Comparison of ENCODE assay signal across 2 cellular contexts in the genomic region with DNA sequence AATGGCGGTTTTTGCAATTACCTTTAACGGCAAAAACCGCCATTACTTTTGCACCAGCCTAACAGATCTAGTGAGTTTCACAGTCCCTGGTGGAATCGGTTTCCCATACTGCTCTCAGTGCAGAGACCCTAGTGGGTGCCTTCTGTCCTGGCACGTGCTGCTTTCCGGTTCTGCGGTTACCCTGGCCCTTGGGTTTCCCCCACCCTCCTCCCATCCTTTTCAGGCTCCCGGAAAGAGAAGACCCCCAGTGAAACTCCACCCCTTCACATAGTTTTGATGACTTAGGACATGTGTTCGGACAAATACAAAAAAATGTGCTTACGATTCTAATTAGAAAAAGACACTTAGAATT.
TF ChIP-seq lines count a peak whose summit lies in the region.

No MANE protein-coding gene starts in this region.

TF ChIP-seq in SK-N-SH, 30 proteins besides CTCF, POLR2A, EP300 and RAD21 (continued from another document):
- TF ChIP-seq, protein P1, sequence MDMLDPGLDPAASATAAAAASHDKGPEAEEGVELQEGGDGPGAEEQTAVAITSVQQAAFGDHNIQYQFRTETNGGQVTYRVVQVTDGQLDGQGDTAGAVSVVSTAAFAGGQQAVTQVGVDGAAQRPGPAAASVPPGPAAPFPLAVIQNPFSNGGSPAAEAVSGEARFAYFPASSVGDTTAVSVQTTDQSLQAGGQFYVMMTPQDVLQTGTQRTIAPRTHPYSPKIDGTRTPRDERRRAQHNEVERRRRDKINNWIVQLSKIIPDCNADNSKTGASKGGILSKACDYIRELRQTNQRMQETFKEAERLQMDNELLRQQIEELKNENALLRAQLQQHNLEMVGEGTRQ (IDR thresholded peaks at IDR 0.05; ENCODE audit: borderline replicate concordance, low read depth, low read length) = no peak
- TF ChIP-seq RCOR1 (IDR thresholded peaks at IDR 0.05; ENCODE audit: low read length) = no peak
- TF ChIP-seq GATA2 (CRISPR knock-in tag; IDR thresholded peaks at IDR 0.05) = no peak
- TF ChIP-seq TEAD4 (IDR thresholded peaks at IDR 0.05; ENCODE audit: borderline replicate concordance, insufficient read depth) = no peak
- no peak for TF ChIP-seq MXI1 (IDR thresholded peaks at IDR 0.05; ENCODE audit: low read depth, low read length)
- TF ChIP-seq MEF2A (IDR thresholded peaks at IDR 0.05; ENCODE audit: borderline replicate concordance, low read depth) = no peak

TF ChIP-seq in SK-N-SH treated with all-trans-retinoic acid at 6 μM for 48 hours, 23 proteins besides CTCF, POLR2A, EP300 and RAD21 (continued from another document):
- TF ChIP-seq ZFP3 (CRISPR knock-in tag; IDR thresholded peaks at IDR 0.05) (no peak), ZNF8 (CRISPR knock-in tag; IDR thresholded peaks at IDR 0.05) (no peak), RARB (CRISPR knock-in tag; IDR thresholded peaks at IDR 0.05) (no peak), ESRRG (CRISPR knock-in tag; IDR thresholded peaks at IDR 0.05) (no peak), TOX (CRISPR knock-in tag; IDR thresholded peaks at IDR 0.05; ENCODE audit: borderline replicate concordance) (no peak), TCF4 (CRISPR knock-in tag; IDR thresholded peaks at IDR 0.05; ENCODE audit: borderline replicate concordance) (no peak), ZNF565 (CRISPR knock-in tag; conservative IDR thresholded peaks at IDR 0.05; ENCODE audit: low read depth) (no peak), ZFP30 (CRISPR knock-in tag; IDR thresholded peaks at IDR 0.05) (no peak), CSDC2 (CRISPR knock-in tag; IDR thresholded peaks at IDR 0.05) (no peak), OSR1 (CRISPR knock-in tag; IDR thresholded peaks at IDR 0.05) (no peak)
- TF ChIP-seq, protein P2, sequence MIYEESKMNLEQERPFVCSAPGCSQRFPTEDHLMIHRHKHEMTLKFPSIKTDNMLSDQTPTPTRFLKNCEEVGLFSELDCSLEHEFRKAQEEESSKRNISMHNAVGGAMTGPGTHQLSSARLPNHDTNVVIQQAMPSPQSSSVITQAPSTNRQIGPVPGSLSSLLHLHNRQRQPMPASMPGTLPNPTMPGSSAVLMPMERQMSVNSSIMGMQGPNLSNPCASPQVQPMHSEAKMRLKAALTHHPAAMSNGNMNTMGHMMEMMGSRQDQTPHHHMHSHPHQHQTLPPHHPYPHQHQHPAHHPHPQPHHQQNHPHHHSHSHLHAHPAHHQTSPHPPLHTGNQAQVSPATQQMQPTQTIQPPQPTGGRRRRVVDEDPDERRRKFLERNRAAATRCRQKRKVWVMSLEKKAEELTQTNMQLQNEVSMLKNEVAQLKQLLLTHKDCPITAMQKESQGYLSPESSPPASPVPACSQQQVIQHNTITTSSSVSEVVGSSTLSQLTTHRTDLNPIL (CRISPR knock-in tag; IDR thresholded peaks at IDR 0.05; ENCODE audit: low read depth) = no peak
- TF ChIP-seq, protein P3, sequence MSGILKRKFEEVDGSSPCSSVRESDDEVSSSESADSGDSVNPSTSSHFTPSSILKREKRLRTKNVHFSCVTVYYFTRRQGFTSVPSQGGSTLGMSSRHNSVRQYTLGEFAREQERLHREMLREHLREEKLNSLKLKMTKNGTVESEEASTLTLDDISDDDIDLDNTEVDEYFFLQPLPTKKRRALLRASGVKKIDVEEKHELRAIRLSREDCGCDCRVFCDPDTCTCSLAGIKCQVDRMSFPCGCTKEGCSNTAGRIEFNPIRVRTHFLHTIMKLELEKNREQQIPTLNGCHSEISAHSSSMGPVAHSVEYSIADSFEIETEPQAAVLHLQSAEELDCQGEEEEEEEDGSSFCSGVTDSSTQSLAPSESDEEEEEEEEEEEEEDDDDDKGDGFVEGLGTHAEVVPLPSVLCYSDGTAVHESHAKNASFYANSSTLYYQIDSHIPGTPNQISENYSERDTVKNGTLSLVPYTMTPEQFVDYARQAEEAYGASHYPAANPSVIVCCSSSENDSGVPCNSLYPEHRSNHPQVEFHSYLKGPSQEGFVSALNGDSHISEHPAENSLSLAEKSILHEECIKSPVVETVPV (CRISPR knock-in tag; IDR thresholded peaks at IDR 0.05) = no peak
